23 cellular contexts compared by ENCODE assay signal in the genomic region with DNA sequence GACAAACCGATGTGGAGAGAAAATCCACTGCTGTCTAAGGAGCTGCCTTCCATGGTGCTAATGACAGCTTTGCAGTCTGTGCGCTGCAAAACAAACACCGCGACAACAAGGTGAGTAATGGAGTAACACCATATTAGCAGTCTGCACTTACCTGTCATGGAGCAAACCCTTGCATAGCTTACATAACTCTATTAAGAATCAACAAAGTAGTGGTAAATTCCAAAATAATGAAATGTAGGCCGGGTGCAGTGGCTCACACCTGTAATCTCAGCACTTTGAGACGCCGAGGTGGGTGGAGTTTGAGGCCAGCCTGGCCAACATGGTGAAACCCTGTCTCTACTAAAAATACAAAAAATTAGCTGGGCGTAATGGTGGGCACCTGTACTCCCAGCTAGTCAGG.
"Had no signal": no experiment of that assay in that cellular context is flagged by ENCODE, and none has a peak within 500 bp of the region (broad histone marks: within the 10 kb centered on the region; RNA-seq: fewer than 3 reads in every experiment).

No MANE protein-coding gene starts in this region.

- H2AFZ ChIP-seq: hepatocyte had no signal

- H3K27me3 Mint-ChIP-seq: dendritic cell treated with granulocyte-macrophage colony-stimulating factor and Interleukin-4, amounts not matched to agents 40 ng/mL and 50 ng/mL, for 4 days; effector memory CD8-positive, alpha-beta T cell; memory B cell; naive thymus-derived CD4-positive, alpha-beta T cell had no signal

- H3K27ac ChIP-seq: colonic mucosa, esophagus muscularis mucosa, foreskin keratinocyte, gastroesophageal sphincter, heart left ventricle, hepatocyte, left lung, lower lobe of right lung had no signal

- H3K4me1 Mint-ChIP-seq: memory B cell had no signal

- H3K9me3 ChIP-seq: colonic mucosa, esophagus muscularis mucosa, gastroesophageal sphincter, heart left ventricle, left lung, lower lobe of right lung had no signal

- H3K9me3 Mint-ChIP-seq: dendritic cell treated with granulocyte-macrophage colony-stimulating factor and Interleukin-4, amounts not matched to agents 40 ng/mL and 50 ng/mL, for 4 days; effector memory CD8-positive, alpha-beta T cell; immature natural killer cell; memory B cell; naive thymus-derived CD4-positive, alpha-beta T cell had no signal

- H3K79me2 ChIP-seq: hepatocyte had no signal

- ATAC-seq: effector memory CD8-positive, alpha-beta T cell; foreskin keratinocyte; gastroesophageal sphincter; heart left ventricle; left cardiac atrium; left lung; left ventricle myocardium superior; lower lobe of right lung; naive thymus-derived CD4-positive, alpha-beta T cell had no signal

- H3K27ac Mint-ChIP-seq: dendritic cell treated with granulocyte-macrophage colony-stimulating factor and Interleukin-4, amounts not matched to agents 40 ng/mL and 50 ng/mL, for 4 days; effector memory CD8-positive, alpha-beta T cell; endodermal cell; immature natural killer cell; memory B cell; naive thymus-derived CD4-positive, alpha-beta T cell had no signal

- H3K27me3 ChIP-seq: colonic mucosa, esophagus muscularis mucosa, foreskin keratinocyte, gastroesophageal sphincter, heart left ventricle, hepatocyte, left lung had no signal

- H3K4me2 ChIP-seq: hepatocyte had no signal

- H3K4me1 ChIP-seq: colonic mucosa, esophagus muscularis mucosa, foreskin keratinocyte, left lung had no signal

- H3K4me3 Mint-ChIP-seq: dendritic cell treated with granulocyte-macrophage colony-stimulating factor and Interleukin-4, amounts not matched to agents 40 ng/mL and 50 ng/mL, for 4 days; effector memory CD8-positive, alpha-beta T cell; endodermal cell; immature natural killer cell; memory B cell; naive thymus-derived CD4-positive, alpha-beta T cell had no signal

- H3K4me3 ChIP-seq: colonic mucosa, esophagus muscularis mucosa, gastroesophageal sphincter, heart left ventricle, hepatocyte, left lung, lower lobe of right lung had no signal

- DNase-seq: colonic mucosa; cortex of kidney; effector CD8-positive, alpha-beta T cell; effector memory CD8-positive, alpha-beta T cell; endodermal cell; foreskin keratinocyte; heart left ventricle; hypothalamus; immature natural killer cell; islet precursor cell; kidney; kidney glomerular epithelial cell; left cardiac atrium; left lung; left ventricle myocardium superior; lower lobe of right lung; midbrain; naive thymus-derived CD4-positive, alpha-beta T cell had no signal
